In the genomic region with DNA sequence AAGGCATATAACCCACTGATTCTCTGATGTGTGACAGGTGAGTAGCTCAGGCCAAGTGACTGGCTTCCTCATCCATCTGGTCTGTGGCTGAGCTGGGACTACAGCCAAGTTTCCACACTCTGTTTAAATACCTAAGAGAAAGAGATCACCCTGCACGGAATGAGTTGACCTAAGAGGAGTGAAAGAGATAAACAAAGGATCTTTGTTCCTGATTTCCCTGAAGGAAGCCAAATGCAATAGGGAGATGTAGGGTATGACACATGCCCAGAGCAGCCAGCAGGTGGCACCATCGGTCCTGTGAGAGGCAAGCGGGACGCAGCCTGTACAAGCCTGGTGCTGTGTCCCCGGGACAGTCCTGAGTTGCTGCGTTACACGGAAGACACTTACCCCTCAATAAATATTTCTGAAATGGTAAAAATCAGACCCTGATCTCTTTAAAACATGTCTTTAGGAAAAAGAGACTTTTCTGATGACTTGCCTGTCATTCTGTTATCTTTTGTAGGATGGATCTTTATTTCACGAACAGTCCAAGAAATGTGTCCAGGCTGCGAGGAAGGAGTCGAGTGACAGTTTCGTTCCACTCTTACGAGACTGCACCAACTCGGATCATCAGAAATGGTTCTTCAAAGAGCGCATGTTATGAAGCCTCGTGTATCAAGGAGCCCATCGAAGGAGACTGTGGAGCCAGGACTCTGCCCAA, we compare ENCODE assay signal across 1 cellular context.
TF ChIP-seq lines count a peak whose summit lies in the region.

No MANE protein-coding gene starts in this region.

TF ChIP-seq in K562, 482 proteins besides CTCF, POLR2A, EP300 and RAD21 (continued from another document and continues in another):
- TF ChIP-seq ATF1 (CRISPR knock-in tag; IDR thresholded peaks at IDR 0.05): no peak
- peak; percentile 53 for TF ChIP-seq ATF1 (tag; IDR thresholded peaks at IDR 0.05)
- TF ChIP-seq PPARD (CRISPR knock-in tag; IDR thresholded peaks at IDR 0.05): no peak
- TF ChIP-seq CC2D1A (IDR thresholded peaks at IDR 0.05): peak; percentile 70; the same call in 1 of the 2 replicates
- peak; percentile 82; the same call in 1 of the 2 replicates for TF ChIP-seq NBN (IDR thresholded peaks at IDR 0.05; ENCODE audit: low read depth)
- TF ChIP-seq, protein P1, sequence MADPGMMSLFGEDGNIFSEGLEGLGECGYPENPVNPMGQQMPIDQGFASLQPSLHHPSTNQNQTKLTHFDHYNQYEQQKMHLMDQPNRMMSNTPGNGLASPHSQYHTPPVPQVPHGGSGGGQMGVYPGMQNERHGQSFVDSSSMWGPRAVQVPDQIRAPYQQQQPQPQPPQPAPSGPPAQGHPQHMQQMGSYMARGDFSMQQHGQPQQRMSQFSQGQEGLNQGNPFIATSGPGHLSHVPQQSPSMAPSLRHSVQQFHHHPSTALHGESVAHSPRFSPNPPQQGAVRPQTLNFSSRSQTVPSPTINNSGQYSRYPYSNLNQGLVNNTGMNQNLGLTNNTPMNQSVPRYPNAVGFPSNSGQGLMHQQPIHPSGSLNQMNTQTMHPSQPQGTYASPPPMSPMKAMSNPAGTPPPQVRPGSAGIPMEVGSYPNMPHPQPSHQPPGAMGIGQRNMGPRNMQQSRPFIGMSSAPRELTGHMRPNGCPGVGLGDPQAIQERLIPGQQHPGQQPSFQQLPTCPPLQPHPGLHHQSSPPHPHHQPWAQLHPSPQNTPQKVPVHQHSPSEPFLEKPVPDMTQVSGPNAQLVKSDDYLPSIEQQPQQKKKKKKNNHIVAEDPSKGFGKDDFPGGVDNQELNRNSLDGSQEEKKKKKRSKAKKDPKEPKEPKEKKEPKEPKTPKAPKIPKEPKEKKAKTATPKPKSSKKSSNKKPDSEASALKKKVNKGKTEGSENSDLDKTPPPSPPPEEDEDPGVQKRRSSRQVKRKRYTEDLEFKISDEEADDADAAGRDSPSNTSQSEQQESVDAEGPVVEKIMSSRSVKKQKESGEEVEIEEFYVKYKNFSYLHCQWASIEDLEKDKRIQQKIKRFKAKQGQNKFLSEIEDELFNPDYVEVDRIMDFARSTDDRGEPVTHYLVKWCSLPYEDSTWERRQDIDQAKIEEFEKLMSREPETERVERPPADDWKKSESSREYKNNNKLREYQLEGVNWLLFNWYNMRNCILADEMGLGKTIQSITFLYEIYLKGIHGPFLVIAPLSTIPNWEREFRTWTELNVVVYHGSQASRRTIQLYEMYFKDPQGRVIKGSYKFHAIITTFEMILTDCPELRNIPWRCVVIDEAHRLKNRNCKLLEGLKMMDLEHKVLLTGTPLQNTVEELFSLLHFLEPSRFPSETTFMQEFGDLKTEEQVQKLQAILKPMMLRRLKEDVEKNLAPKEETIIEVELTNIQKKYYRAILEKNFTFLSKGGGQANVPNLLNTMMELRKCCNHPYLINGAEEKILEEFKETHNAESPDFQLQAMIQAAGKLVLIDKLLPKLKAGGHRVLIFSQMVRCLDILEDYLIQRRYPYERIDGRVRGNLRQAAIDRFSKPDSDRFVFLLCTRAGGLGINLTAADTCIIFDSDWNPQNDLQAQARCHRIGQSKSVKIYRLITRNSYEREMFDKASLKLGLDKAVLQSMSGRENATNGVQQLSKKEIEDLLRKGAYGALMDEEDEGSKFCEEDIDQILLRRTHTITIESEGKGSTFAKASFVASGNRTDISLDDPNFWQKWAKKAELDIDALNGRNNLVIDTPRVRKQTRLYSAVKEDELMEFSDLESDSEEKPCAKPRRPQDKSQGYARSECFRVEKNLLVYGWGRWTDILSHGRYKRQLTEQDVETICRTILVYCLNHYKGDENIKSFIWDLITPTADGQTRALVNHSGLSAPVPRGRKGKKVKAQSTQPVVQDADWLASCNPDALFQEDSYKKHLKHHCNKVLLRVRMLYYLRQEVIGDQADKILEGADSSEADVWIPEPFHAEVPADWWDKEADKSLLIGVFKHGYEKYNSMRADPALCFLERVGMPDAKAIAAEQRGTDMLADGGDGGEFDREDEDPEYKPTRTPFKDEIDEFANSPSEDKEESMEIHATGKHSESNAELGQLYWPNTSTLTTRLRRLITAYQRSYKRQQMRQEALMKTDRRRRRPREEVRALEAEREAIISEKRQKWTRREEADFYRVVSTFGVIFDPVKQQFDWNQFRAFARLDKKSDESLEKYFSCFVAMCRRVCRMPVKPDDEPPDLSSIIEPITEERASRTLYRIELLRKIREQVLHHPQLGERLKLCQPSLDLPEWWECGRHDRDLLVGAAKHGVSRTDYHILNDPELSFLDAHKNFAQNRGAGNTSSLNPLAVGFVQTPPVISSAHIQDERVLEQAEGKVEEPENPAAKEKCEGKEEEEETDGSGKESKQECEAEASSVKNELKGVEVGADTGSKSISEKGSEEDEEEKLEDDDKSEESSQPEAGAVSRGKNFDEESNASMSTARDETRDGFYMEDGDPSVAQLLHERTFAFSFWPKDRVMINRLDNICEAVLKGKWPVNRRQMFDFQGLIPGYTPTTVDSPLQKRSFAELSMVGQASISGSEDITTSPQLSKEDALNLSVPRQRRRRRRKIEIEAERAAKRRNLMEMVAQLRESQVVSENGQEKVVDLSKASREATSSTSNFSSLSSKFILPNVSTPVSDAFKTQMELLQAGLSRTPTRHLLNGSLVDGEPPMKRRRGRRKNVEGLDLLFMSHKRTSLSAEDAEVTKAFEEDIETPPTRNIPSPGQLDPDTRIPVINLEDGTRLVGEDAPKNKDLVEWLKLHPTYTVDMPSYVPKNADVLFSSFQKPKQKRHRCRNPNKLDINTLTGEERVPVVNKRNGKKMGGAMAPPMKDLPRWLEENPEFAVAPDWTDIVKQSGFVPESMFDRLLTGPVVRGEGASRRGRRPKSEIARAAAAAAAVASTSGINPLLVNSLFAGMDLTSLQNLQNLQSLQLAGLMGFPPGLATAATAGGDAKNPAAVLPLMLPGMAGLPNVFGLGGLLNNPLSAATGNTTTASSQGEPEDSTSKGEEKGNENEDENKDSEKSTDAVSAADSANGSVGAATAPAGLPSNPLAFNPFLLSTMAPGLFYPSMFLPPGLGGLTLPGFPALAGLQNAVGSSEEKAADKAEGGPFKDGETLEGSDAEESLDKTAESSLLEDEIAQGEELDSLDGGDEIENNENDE (IDR thresholded peaks at IDR 0.05; ENCODE audit: low read depth, low read length): no peak
- TF ChIP-seq LCOR (CRISPR knock-in tag; IDR thresholded peaks at IDR 0.05): peak; percentile 29; the same call in 1 of the 2 replicates
- TF ChIP-seq, protein P2, sequence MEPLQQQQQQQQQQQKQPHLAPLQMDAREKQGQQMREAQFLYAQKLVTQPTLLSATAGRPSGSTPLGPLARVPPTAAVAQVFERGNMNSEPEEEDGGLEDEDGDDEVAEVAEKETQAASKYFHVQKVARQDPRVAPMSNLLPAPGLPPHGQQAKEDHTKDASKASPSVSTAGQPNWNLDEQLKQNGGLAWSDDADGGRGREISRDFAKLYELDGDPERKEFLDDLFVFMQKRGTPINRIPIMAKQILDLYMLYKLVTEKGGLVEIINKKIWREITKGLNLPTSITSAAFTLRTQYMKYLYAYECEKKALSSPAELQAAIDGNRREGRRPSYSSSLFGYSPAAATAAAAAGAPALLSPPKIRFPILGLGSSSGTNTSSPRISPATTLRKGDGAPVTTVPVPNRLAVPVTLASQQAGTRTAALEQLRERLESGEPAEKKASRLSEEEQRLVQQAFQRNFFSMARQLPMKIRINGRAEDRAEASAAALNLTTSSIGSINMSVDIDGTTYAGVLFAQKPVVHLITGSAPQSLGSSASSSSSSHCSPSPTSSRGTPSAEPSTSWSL (CRISPR knock-in tag; IDR thresholded peaks at IDR 0.05; ENCODE audit: borderline replicate concordance): no peak
- TF ChIP-seq POLR3G (IDR thresholded peaks at IDR 0.05; ENCODE audit: extremely low read depth, insufficient read length, insufficient replicate concordance): no peak
- TF ChIP-seq ZNF551 (CRISPR knock-in tag; IDR thresholded peaks at IDR 0.05): no peak
- no peak for TF ChIP-seq U2AF1 (optimal IDR thresholded peaks at IDR 0.05; ENCODE audit: low read depth, low read length)
- no peak for TF ChIP-seq EZH2 (IDR thresholded peaks at IDR 0.05; ENCODE audit: borderline replicate concordance, low read depth, low read length)
- no peak for TF ChIP-seq KDM5B (IDR thresholded peaks at IDR 0.05; ENCODE audit: insufficient replicate concordance, low read depth, low read length)
- TF ChIP-seq, protein P3, sequence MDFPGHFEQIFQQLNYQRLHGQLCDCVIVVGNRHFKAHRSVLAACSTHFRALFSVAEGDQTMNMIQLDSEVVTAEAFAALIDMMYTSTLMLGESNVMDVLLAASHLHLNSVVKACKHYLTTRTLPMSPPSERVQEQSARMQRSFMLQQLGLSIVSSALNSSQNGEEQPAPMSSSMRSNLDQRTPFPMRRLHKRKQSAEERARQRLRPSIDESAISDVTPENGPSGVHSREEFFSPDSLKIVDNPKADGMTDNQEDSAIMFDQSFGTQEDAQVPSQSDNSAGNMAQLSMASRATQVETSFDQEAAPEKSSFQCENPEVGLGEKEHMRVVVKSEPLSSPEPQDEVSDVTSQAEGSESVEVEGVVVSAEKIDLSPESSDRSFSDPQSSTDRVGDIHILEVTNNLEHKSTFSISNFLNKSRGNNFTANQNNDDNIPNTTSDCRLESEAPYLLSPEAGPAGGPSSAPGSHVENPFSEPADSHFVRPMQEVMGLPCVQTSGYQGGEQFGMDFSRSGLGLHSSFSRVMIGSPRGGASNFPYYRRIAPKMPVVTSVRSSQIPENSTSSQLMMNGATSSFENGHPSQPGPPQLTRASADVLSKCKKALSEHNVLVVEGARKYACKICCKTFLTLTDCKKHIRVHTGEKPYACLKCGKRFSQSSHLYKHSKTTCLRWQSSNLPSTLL (IDR thresholded peaks at IDR 0.05): no peak
- no peak for TF ChIP-seq ZNF232 (CRISPR knock-in tag; IDR thresholded peaks at IDR 0.05)
- TF ChIP-seq HMG20B (CRISPR knock-in tag; IDR thresholded peaks at IDR 0.05): no peak
- no peak for TF ChIP-seq ZNF644 (tag; IDR thresholded peaks at IDR 0.05; ENCODE audit: low read depth)
- TF ChIP-seq, protein P4, sequence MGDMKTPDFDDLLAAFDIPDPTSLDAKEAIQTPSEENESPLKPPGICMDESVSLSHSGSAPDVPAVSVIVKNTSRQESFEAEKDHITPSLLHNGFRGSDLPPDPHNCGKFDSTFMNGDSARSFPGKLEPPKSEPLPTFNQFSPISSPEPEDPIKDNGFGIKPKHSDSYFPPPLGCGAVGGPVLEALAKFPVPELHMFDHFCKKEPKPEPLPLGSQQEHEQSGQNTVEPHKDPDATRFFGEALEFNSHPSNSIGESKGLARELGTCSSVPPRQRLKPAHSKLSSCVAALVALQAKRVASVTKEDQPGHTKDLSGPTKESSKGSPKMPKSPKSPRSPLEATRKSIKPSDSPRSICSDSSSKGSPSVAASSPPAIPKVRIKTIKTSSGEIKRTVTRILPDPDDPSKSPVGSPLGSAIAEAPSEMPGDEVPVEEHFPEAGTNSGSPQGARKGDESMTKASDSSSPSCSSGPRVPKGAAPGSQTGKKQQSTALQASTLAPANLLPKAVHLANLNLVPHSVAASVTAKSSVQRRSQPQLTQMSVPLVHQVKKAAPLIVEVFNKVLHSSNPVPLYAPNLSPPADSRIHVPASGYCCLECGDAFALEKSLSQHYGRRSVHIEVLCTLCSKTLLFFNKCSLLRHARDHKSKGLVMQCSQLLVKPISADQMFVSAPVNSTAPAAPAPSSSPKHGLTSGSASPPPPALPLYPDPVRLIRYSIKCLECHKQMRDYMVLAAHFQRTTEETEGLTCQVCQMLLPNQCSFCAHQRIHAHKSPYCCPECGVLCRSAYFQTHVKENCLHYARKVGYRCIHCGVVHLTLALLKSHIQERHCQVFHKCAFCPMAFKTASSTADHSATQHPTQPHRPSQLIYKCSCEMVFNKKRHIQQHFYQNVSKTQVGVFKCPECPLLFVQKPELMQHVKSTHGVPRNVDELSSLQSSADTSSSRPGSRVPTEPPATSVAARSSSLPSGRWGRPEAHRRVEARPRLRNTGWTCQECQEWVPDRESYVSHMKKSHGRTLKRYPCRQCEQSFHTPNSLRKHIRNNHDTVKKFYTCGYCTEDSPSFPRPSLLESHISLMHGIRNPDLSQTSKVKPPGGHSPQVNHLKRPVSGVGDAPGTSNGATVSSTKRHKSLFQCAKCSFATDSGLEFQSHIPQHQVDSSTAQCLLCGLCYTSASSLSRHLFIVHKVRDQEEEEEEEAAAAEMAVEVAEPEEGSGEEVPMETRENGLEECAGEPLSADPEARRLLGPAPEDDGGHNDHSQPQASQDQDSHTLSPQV (IDR thresholded peaks at IDR 0.05): no peak; the same call in 1 of the 2 replicates
- TF ChIP-seq, protein P5, sequence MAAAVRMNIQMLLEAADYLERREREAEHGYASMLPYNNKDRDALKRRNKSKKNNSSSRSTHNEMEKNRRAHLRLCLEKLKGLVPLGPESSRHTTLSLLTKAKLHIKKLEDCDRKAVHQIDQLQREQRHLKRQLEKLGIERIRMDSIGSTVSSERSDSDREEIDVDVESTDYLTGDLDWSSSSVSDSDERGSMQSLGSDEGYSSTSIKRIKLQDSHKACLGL (CRISPR knock-in tag; IDR thresholded peaks at IDR 0.05; ENCODE audit: borderline replicate concordance, poor library complexity, severe bottlenecking): no peak
- TF ChIP-seq MAFK (IDR thresholded peaks at IDR 0.05; ENCODE audit: low read length): no peak
- no peak for TF ChIP-seq EWSR1 (IDR thresholded peaks at IDR 0.05; ENCODE audit: borderline replicate concordance, low read depth, partially characterized antibody)
- TF ChIP-seq, protein P6, sequence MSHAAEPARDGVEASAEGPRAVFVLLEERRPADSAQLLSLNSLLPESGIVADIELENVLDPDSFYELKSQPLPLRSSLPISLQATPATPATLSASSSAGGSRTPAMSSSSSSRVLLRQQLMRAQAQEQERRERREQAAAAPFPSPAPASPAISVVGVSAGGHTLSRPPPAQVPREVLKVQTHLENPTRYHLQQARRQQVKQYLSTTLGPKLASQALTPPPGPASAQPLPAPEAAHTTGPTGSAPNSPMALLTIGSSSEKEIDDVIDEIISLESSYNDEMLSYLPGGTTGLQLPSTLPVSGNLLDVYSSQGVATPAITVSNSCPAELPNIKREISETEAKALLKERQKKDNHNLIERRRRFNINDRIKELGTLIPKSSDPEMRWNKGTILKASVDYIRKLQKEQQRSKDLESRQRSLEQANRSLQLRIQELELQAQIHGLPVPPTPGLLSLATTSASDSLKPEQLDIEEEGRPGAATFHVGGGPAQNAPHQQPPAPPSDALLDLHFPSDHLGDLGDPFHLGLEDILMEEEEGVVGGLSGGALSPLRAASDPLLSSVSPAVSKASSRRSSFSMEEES (CRISPR knock-in tag; IDR thresholded peaks at IDR 0.05): no peak
